Comparison of ENCODE assay signal across 1 cellular context in the genomic region with DNA sequence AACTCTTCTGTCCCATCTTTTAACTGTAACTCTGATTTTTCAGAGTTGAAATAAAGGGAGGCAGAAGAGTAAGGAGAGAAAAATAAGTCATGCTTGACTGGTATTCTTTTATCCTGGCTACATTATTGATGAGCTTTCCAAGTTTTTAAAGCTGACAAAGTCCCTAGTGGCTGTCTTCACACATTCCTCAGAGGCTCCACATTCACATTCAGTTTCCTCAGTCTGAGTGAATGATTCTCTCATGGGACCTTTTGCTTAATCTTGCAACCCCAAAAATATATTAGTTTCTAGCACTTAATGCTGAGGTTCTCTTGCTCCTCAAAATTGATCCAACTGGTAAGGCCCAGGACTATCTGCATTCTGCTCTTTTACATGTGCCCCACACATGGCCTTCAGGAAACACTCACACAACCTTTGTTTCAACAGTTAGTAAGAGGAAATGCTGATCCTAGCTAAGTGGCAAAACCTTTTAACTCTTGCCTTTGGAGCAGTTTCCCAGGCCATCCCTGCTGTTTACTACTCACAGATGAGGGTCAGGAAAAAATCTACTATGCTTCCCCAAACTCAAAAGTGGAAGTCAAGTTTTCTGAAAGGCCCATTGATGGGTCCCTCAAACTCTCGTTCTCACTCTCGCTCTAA.
TF ChIP-seq lines count a peak whose summit lies in the region.

No MANE protein-coding gene starts in this region.

TF ChIP-seq in H1, 55 proteins besides CTCF, POLR2A, EP300 and RAD21 (continued from another document):
- no peak for TF ChIP-seq SIX5 (IDR thresholded peaks at IDR 0.05; ENCODE audit: low read depth, low read length)
- TF ChIP-seq SIRT6 (IDR thresholded peaks at IDR 0.05; ENCODE audit: low read length), result no peak
- TF ChIP-seq RBBP5 (IDR thresholded peaks at IDR 0.05; ENCODE audit: borderline replicate concordance, low read depth, low read length), result no peak
- no peak for TF ChIP-seq SAP30 (IDR thresholded peaks at IDR 0.05; ENCODE audit: insufficient read depth, insufficient replicate concordance, low read length)
